8 cellular contexts compared by ENCODE assay signal in genomic region chr10:62817120-62817762, GRCh38. TPM values are rescaled to one million over a fixed set of nuclear protein-coding genes. Genes with fewer than 3 reads are reported as not detected.
A peak's percentile ranks its signal among the peaks of the same experiment; 100 is the strongest.
DNase-seq lines count a peak whose midpoint lies in the region; ATAC-seq, FAIRE-seq and TF ChIP-seq lines count a peak whose summit lies in the region.

No MANE protein-coding gene starts in this region.

- TF ChIP-seq POLR2A in GM12892 (IDR thresholded peaks at IDR 0.05; ENCODE audit: low read depth, low read length), result peak; percentile 47; the same call in 1 of the 2 replicates

- H2AFZ ChIP-seq in smooth muscle cell (ENCODE audit: low read depth), result no peak overlapping the region

- peaks cover 4% of the 10 kb centered on the region; the same call in 1 of the 2 replicates for H3K9me3 ChIP-seq in SJSA1 (replicated peaks)
- H3K9me3 ChIP-seq in iPS-15b (ENCODE audit: control insufficient read depth, insufficient read depth, low read length), result no peaks in the 10 kb centered on the region
- H3K9me3 ChIP-seq in smooth muscle cell (replicated peaks; ENCODE audit: low read depth), result no peaks in the 10 kb centered on the region

- FAIRE-seq in GM12892 (lab: Jason Lieb, UNC), result no peak

- H3F3A ChIP-seq in smooth muscle cell (ENCODE audit: low read depth), result peaks cover 15% of the 10 kb centered on the region

- H3K4me1 ChIP-seq in SJSA1 (replicated peaks) (peaks cover 32% of the 10 kb centered on the region), iPS-15b (ENCODE audit: control insufficient read depth, insufficient read depth, low read length) (no peaks in the 10 kb centered on the region), smooth muscle cell (ENCODE audit: low read depth) (peaks cover 6% of the 10 kb centered on the region)

- TF ChIP-seq CTCF in astrocyte of the cerebellum (IDR thresholded peaks at IDR 0.05; ENCODE audit: low read depth, low read length, missing control alignments), result no peak
- no peak for TF ChIP-seq CTCF in smooth muscle cell (IDR thresholded peaks at IDR 0.05; ENCODE audit: borderline replicate concordance, insufficient read depth, poor library complexity, severe bottlenecking)
- TF ChIP-seq CTCF in GM20000 (IDR thresholded peaks at IDR 0.05; ENCODE audit: extremely low read depth, missing control alignments), result no peak

- no peak overlapping the region for H3K27ac ChIP-seq in SJSA1
- peak overlapping the region; percentile 79 for H3K27ac ChIP-seq in smooth muscle cell (ENCODE audit: low read depth)

- H3K4me2 ChIP-seq in smooth muscle cell, result peak overlapping the region; percentile 87

- peak; percentile 16 for ATAC-seq in HG02884 (IDR thresholded peaks at IDR 0.05; ENCODE audit: unreplicated experiment)

- WGBS in smooth muscle cell (ENCODE audit: low lambda C conversion rate), result 2% methylated on average over 42 of the region's 49 CpGs

- no peak overlapping the region for H3K9ac ChIP-seq in iPS-15b (ENCODE audit: low read depth, low read length)
- H3K9ac ChIP-seq in smooth muscle cell (ENCODE audit: low read depth), result peak overlapping the region; percentile 75

- H3K36me3 ChIP-seq in SJSA1 (no peaks in the 10 kb centered on the region), iPS-15b (ENCODE audit: control insufficient read depth, insufficient read depth, low read length) (no peaks in the 10 kb centered on the region), smooth muscle cell (ENCODE audit: low read depth) (no peaks in the 10 kb centered on the region)

- H3K27me3 ChIP-seq in SJSA1 (replicated peaks) (peaks cover 47% of the 10 kb centered on the region), iPS-15b (ENCODE audit: control insufficient read depth, insufficient read depth, low read length) (peaks cover 69% of the 10 kb centered on the region), smooth muscle cell (ENCODE audit: low read depth) (peaks cover 9% of the 10 kb centered on the region)

- DNase-seq in GM12892 (ENCODE audit: insufficient read length) (peak; percentile 52), SJSA1 (ENCODE audit: low read depth in 1 of 2, low spot score in 2 of 2) (peak in 1 of 2 experiments; percentile 40), astrocyte of the cerebellum (ENCODE audit: low read depth) (no peak), smooth muscle cell (lab: John Stamatoyannopoulos, UW; ENCODE audit: unreplicated experiment) (no peak), GM20000 (ENCODE audit: low spot score) (no peak), NCI-H187 (lab: John Stamatoyannopoulos, UW) (no peak)

- in situ Hi-C loops in astrocyte of the cerebellum (cut with HindIII; ENCODE audit: low sequenced_read_pairs), result no loop called here

- H3K4me3 ChIP-seq in SJSA1 (peak overlapping the region; percentile 71), astrocyte of the cerebellum (ENCODE audit: low read depth, low read length) (peak overlapping the region; percentile 64), iPS-15b (ENCODE audit: low read depth, low read length) (peak overlapping the region; percentile 43), smooth muscle cell (peak overlapping the region; percentile 68)

- peaks cover 39% of the 10 kb centered on the region for H4K20me1 ChIP-seq in smooth muscle cell (ENCODE audit: low read depth)

- peaks cover 35% of the 10 kb centered on the region for H3K79me2 ChIP-seq in smooth muscle cell (ENCODE audit: low read depth)

RNA-seq across cellular contexts. Expression of gene EGR2, which starts 1.1 kb away (rescaled TPM):
- 68.4 TPM for polyA plus RNA-seq in GM12892 (2012; ENCODE audit: missing spikeins)
- total RNA-seq in SJSA1 (2014; rRNA removed; shearing (Covaris generic)), result not detected in 2 replicates
- 209 and 255 TPM in 2 replicates for total RNA-seq in smooth muscle cell
- polyA plus RNA-seq in smooth muscle cell, result 277 and 433 TPM in 2 replicates

RNA-seq across cellular contexts. Expression of gene ADO, which starts 12.7 kb away (rescaled TPM):
- 20.1 TPM for polyA plus RNA-seq in GM12892 (2012; ENCODE audit: missing spikeins)
- total RNA-seq in SJSA1 (2014; rRNA removed; shearing (Covaris generic)), result 36.9 and 39.5 TPM in 2 replicates
- 29.8 and 32.4 TPM in 2 replicates for total RNA-seq in smooth muscle cell
- 11.6 and 11.9 TPM in 2 replicates for polyA plus RNA-seq in smooth muscle cell

Comparison
In these comparisons a context has a peak if more than half of its experiments do, and no peak if none do; other contexts are left out.
1. RNA of gene EGR2, which starts 1.1 kb away (total RNA-seq): 209 to 255 TPM in smooth muscle cell; not detected in SJSA1; every median in the first group is over 100 times any median in the second.
2. Peak in every context shown above with its lines, with median percentiles within 50 percentile points of each other: H3K4me3 ChIP-seq.